23 cellular contexts compared by ENCODE assay signal in genomic region chr9:119790022-119790421, GRCh38.
A peak's percentile ranks its signal among the peaks of the same experiment; 100 is the strongest.
DNase-seq lines count a peak whose midpoint lies in the region; ATAC-seq, FAIRE-seq and TF ChIP-seq lines count a peak whose summit lies in the region.
"Had no signal": no experiment of that assay in that cellular context is flagged by ENCODE, and none has a peak within 500 bp of the region (broad histone marks: within the 10 kb centered on the region; RNA-seq: fewer than 3 reads in every experiment).

No MANE protein-coding gene starts in this region.

- H3K4me3 ChIP-seq in mammary epithelial cell (replicated peaks in 1 of 3; ENCODE audit: insufficient read depth in 1 of 3, low read depth in 2 of 3, low read length in 3 of 3), result no peak overlapping the region
- H3K4me3 ChIP-seq in breast epithelium, result no peak overlapping the region
- no peak overlapping the region for H3K4me3 ChIP-seq in keratinocyte (ENCODE audit: control insufficient read depth in 2 of 3, extremely low read depth in 1 of 3, insufficient read depth in 2 of 3, low read depth in 1 of 3, low read length in 3 of 3)
- H3K4me3 ChIP-seq in H7 (ENCODE audit: insufficient read depth, low read depth, low read length), result no peak overlapping the region
- H3K4me3 ChIP-seq: A549, GM12878 had no signal

- peak overlapping the region; percentile 21 for H2AFZ ChIP-seq in mammary epithelial cell (ENCODE audit: low read depth, low read length)
- H2AFZ ChIP-seq in keratinocyte (ENCODE audit: control insufficient read depth, low read length), result no peak overlapping the region

- CTCF ChIA-PET in mammary epithelial cell (lab: Charles Lee; ENCODE audit: low non-redundant PET), result no interaction called here

- H4K20me1 ChIP-seq in mammary epithelial cell (ENCODE audit: insufficient read depth, low read length), result no peaks in the 10 kb centered on the region
- H4K20me1 ChIP-seq in keratinocyte (ENCODE audit: control insufficient read depth, extremely low read depth, insufficient read depth, low read length), result no peaks in the 10 kb centered on the region

- H3K27me3 ChIP-seq in mammary epithelial cell (ENCODE audit: insufficient read depth, low read length), result no peaks in the 10 kb centered on the region
- H3K27me3 ChIP-seq in breast epithelium, result no peaks in the 10 kb centered on the region
- no peaks in the 10 kb centered on the region for H3K27me3 ChIP-seq in keratinocyte (ENCODE audit: control insufficient read depth, extremely low read depth, insufficient read depth, low read length)
- no peaks in the 10 kb centered on the region; the same call in 1 of the 2 replicates for H3K27me3 ChIP-seq in H7 (ENCODE audit: control insufficient read depth, insufficient read depth, low read length)

- H3K4me1 ChIP-seq in mammary epithelial cell (ENCODE audit: insufficient read depth, low read length), result peaks cover 19% of the 10 kb centered on the region
- no peaks in the 10 kb centered on the region for H3K4me1 ChIP-seq in breast epithelium
- H3K4me1 ChIP-seq in keratinocyte (ENCODE audit: control insufficient read depth, extremely low read depth, insufficient read depth, low read length), result peaks cover 16% of the 10 kb centered on the region
- H3K4me1 ChIP-seq: A549, Caco-2 had no signal

- peak; percentile 15 for DNase-seq in mammary epithelial cell
- no peak for DNase-seq in breast epithelium (ENCODE audit: low spot score in 2 of 2)
- DNase-seq in keratinocyte (ENCODE audit: low read depth, low spot score), result peak; percentile 15
- DNase-seq in kidney glomerular epithelial cell (lab: John Stamatoyannopoulos, UW), result no peak
- no peak for DNase-seq in H7
- DNase-seq in C1 segment of cervical spinal cord (lab: John Stamatoyannopoulos, UW), result no peak
- DNase-seq: 8988T; Caco-2; CD4-positive, CD25-positive, alpha-beta regulatory T cell; CD8-positive, alpha-beta T cell; DMS 273 treated with DMSO at 0.1 percent for 48 hours; DMS79; EL; GDM1; GOT3; HCEC 1CT had no signal

- dilution Hi-C loops in mammary epithelial cell (cut with HindIII; ENCODE audit: low sequenced_read_pairs), result no loop called here
- dilution Hi-C loops in keratinocyte (cut with MboI; ENCODE audit: extremely low pct_ligation_motif_present, low sequenced_read_pairs), result no loop called here

- peak; percentile 91 for FAIRE-seq in keratinocyte (lab: Jason Lieb, UNC)
- FAIRE-seq: A549, D721Med, GM12878, GM19239, H54 had no signal

- H3K36me3 ChIP-seq in mammary epithelial cell (ENCODE audit: insufficient read depth, low read length) (no peaks in the 10 kb centered on the region), breast epithelium (no peaks in the 10 kb centered on the region), keratinocyte (ENCODE audit: control insufficient read depth in 2 of 2, extremely low read depth in 1 of 2, insufficient read depth in 2 of 2, low read length in 2 of 2) (no peaks in the 10 kb centered on the region), H7 (replicated peaks; ENCODE audit: control insufficient read depth, insufficient read depth, low read length) (no peaks in the 10 kb centered on the region)

- no peaks in the 10 kb centered on the region for H3K79me2 ChIP-seq in mammary epithelial cell (ENCODE audit: insufficient read depth, low read length)
- H3K79me2 ChIP-seq in keratinocyte (ENCODE audit: control insufficient read depth, insufficient read depth, low read length), result no peaks in the 10 kb centered on the region

- no peaks in the 10 kb centered on the region for H3K9me1 ChIP-seq in keratinocyte (ENCODE audit: control insufficient read depth, extremely low read depth, insufficient read depth, low read length)

- no peak for TF ChIP-seq POLR2A in breast epithelium (IDR thresholded peaks at IDR 0.05)

- intact Hi-C loops in mammary epithelial cell (cut with micrococcal nuclease), result loop anchor here (10.0 kb wide), 1 partner anchor 175 kb away; no protein-coding TSS in a partner anchor
- intact Hi-C loops in breast epithelium (cut with DNase I; ENCODE audit: low total_unique reads), result no loop called here

- no peaks in the 10 kb centered on the region for H3K9me3 ChIP-seq in mammary epithelial cell (replicated peaks; ENCODE audit: insufficient read depth, low read length)
- no peaks in the 10 kb centered on the region for H3K9me3 ChIP-seq in breast epithelium
- no peaks in the 10 kb centered on the region for H3K9me3 ChIP-seq in keratinocyte (ENCODE audit: control insufficient read depth, low read depth, low read length)
- H3K9me3 ChIP-seq: A549, Caco-2 had no signal

- peak overlapping the region; percentile 22 for H3K4me2 ChIP-seq in mammary epithelial cell (ENCODE audit: insufficient read depth, low read depth, low read length)
- peak overlapping the region; percentile 26 for H3K4me2 ChIP-seq in keratinocyte (ENCODE audit: control insufficient read depth, extremely low read depth, insufficient read depth, low read depth, low read length)
- H3K4me2 ChIP-seq: A549 had no signal

- H3K9ac ChIP-seq in mammary epithelial cell (ENCODE audit: insufficient read depth, low read length), result no peak overlapping the region
- no peak overlapping the region for H3K9ac ChIP-seq in keratinocyte (ENCODE audit: control insufficient read depth, extremely low read depth, insufficient read depth, low read length)

- no peak overlapping the region for H3K27ac ChIP-seq in mammary epithelial cell (ENCODE audit: insufficient read depth, low read depth, low read length)
- H3K27ac ChIP-seq in breast epithelium, result no peak overlapping the region
- H3K27ac ChIP-seq in keratinocyte (ENCODE audit: control insufficient read depth, insufficient read depth, low read length), result no peak overlapping the region
- H3K27ac ChIP-seq: A549, C4-2B had no signal

- no TSS peak for BruUV-seq in mammary epithelial cell (replicated peaks; lab: Mats Ljungman, UMichigan)

- no CpG with 5 or more reads among the region's 1 CpG for WGBS in mammary epithelial cell (ENCODE audit: low coverage, missing lambda C conversion rate)

- ATAC-seq in esophagus mucosa, result peak; percentile 91
- ATAC-seq: A549; CD8-positive, alpha-beta T cell; GM12878 had no signal

- TF ChIP-seq CTCF in mammary epithelial cell (conservative IDR thresholded peaks at IDR 0.05 in 1 of 2, IDR thresholded peaks at IDR 0.05 in 1 of 2; ENCODE audit: extremely low read depth in 1 of 2, insufficient read depth in 1 of 2, low read depth in 1 of 2, low read length in 2 of 2) (no peak), breast epithelium (IDR thresholded peaks at IDR 0.05) (no peak), keratinocyte (optimal IDR thresholded peaks at IDR 0.05 in 1 of 3, IDR thresholded peaks at IDR 0.05 in 1 of 3, conservative IDR thresholded peaks at IDR 0.05 in 1 of 3; ENCODE audit: extremely low read depth in 1 of 3, insufficient read depth in 2 of 3, low read length in 3 of 3) (no peak)

- in situ Hi-C loops in mammary epithelial cell (cut with MboI; ENCODE audit: low sequenced_read_pairs in 2 of 2), result no loop called here

Comparison
In these comparisons a context has a peak if more than half of its experiments do, and no peak if none do; other contexts are left out.
1. DNase-seq: peak in mammary epithelial cell (single experiment) and keratinocyte (single experiment); none in breast epithelium (0 of 2), kidney glomerular epithelial cell (single experiment), H7 (single experiment) and C1 segment of cervical spinal cord (0 of 14).